Comparison of ENCODE assay signal across 18 cellular contexts in genomic region chr11:83572521-83572920, GRCh38.
"Had no signal": no experiment of that assay in that cellular context is flagged by ENCODE, and none has a peak within 500 bp of the region (broad histone marks: within the 10 kb centered on the region; RNA-seq: fewer than 3 reads in every experiment).

No MANE protein-coding gene starts in this region.

- H3K4me3 ChIP-seq: colonic mucosa, heart right ventricle, spleen, testis, tibial nerve, upper lobe of right lung had no signal

- H3K9me3 Mint-ChIP-seq: endodermal cell; neural crest cell; stimulated activated memory B cell treated with anti-CD40 and anti-IgM and Interleukin-4, amounts not matched to agents 10 μg/mL and 1 μg/mL and 100 μg/mL, for 72 hours; stimulated activated naive CD8-positive, alpha-beta T cell treated with anti-CD3 and anti-CD28 coated beads, Interleukin-15, Interleukin-2, amounts not matched to agents 100 ng/mL and 50 ng/mL, for 24 hours had no signal

- H3K36me3 ChIP-seq: colonic mucosa, heart right ventricle, spleen, tibial nerve, upper lobe of right lung had no signal

- DNase-seq: colonic mucosa; effector CD4-positive, alpha-beta T cell; endodermal cell; heart right ventricle; hypothalamus; kidney glomerular epithelial cell; natural killer cell; spleen; stimulated activated CD4-positive, alpha-beta T cell treated with anti-CD3 and anti-CD28 coated beads, Interleukin-15, amount 100 ng/mL, for 24 hours; stimulated activated CD4-positive, alpha-beta T cell treated with anti-CD3 and anti-CD28 coated beads, Interleukin-1b, Interleukin-23, amount 100 ng/mL, for 48 hours; stimulated activated CD4-positive, alpha-beta T cell treated with anti-CD3 and anti-CD28 coated beads, Interleukin-4, amount 100 ng/mL, for 24 hours; testis; upper lobe of right lung had no signal

- H3K27me3 ChIP-seq: colonic mucosa, heart right ventricle, spleen, testis, tibial nerve, upper lobe of right lung had no signal

- H3K27ac Mint-ChIP-seq: endodermal cell; natural killer cell; stimulated activated memory B cell treated with anti-CD40 and anti-IgM and Interleukin-4, amounts not matched to agents 10 μg/mL and 1 μg/mL and 100 μg/mL, for 72 hours; stimulated activated naive CD8-positive, alpha-beta T cell treated with anti-CD3 and anti-CD28 coated beads, Interleukin-15, Interleukin-2, amounts not matched to agents 100 ng/mL and 50 ng/mL, for 24 hours had no signal

- H3K4me1 Mint-ChIP-seq: natural killer cell; neural crest cell; stimulated activated memory B cell treated with anti-CD40 and anti-IgM and Interleukin-4, amounts not matched to agents 10 μg/mL and 1 μg/mL and 100 μg/mL, for 72 hours had no signal

- ATAC-seq: heart right ventricle; natural killer cell; sciatic nerve; stimulated activated memory B cell treated with anti-CD40 and anti-IgM and Interleukin-4, amounts not matched to agents 10 μg/mL and 1 μg/mL and 100 μg/mL, for 72 hours; upper lobe of right lung had no signal

- H3K36me3 Mint-ChIP-seq: natural killer cell; stimulated activated memory B cell treated with anti-CD40 and anti-IgM and Interleukin-4, amounts not matched to agents 10 μg/mL and 1 μg/mL and 100 μg/mL, for 72 hours had no signal

- H3K4me1 ChIP-seq: colonic mucosa, heart right ventricle, spleen, testis, tibial nerve, upper lobe of right lung had no signal

- H3K27ac ChIP-seq: colonic mucosa, heart right ventricle, spleen, testis, tibial nerve, upper lobe of right lung had no signal

- H3K9me3 ChIP-seq: colonic mucosa, heart right ventricle, spleen, testis, tibial nerve, upper lobe of right lung had no signal

- H3K4me3 Mint-ChIP-seq: endodermal cell; natural killer cell; neural crest cell; stimulated activated memory B cell treated with anti-CD40 and anti-IgM and Interleukin-4, amounts not matched to agents 10 μg/mL and 1 μg/mL and 100 μg/mL, for 72 hours; stimulated activated naive CD8-positive, alpha-beta T cell treated with anti-CD3 and anti-CD28 coated beads, Interleukin-15, Interleukin-2, amounts not matched to agents 100 ng/mL and 50 ng/mL, for 24 hours had no signal
